In the genomic region with DNA sequence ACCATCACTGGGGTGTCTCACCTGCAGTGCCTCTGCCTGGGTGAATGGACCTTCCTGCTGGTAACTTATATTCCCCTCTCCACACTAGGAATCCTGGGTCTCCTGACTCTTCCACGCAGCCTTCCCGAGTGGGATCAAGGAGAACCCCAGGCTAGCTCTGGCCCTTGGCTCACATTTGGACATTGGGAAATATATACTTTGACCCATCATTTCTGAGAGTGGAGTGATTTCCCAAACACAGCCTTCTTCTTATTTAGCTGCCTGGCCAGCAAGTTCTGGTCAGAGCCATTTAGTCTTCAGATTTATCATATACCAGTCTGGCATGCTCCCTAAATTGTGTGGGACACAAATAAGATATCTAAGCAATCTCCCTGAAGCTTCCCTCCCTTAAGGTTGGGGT, we compare ENCODE assay signal across 16 cellular contexts.
A peak's percentile ranks its signal among the peaks of the same experiment; 100 is the strongest.
DNase-seq lines count a peak whose midpoint lies in the region; TF ChIP-seq lines count a peak whose summit lies in the region.
"Had no signal": no experiment of that assay in that cellular context is flagged by ENCODE, and none has a peak within 500 bp of the region (broad histone marks: within the 10 kb centered on the region; RNA-seq: fewer than 3 reads in every experiment).

No MANE protein-coding gene starts in this region.

- no peak overlapping the region for H3K4me3 Mint-ChIP-seq in activated T-cell treated with anti-CD3 and anti-CD28 coated beads, Interleukin-2, amount 50 U/mL, for 24 hours
- H3K4me3 Mint-ChIP-seq: GM23338 had no signal

- TF ChIP-seq CTCF in Loucy (conservative IDR thresholded peaks at IDR 0.05; ENCODE audit: low read length) (no peak), osteoblast (IDR thresholded peaks at IDR 0.05; ENCODE audit: extremely low read depth, low read depth, low read length) (no peak)

- no peak for DNase-seq in activated T-cell treated with anti-CD3 and anti-CD28 coated beads, Interleukin-2, amount 50 U/mL, for 24 hours
- no peak for DNase-seq in activated T-cell treated with anti-CD3 and anti-CD28 coated beads, Interleukin-2, amount 50 U/mL, for 1 hour
- DNase-seq in pons (ENCODE audit: low spot score) = peak; percentile 59
- no peak for DNase-seq in nucleus accumbens (lab: John Stamatoyannopoulos, UW)
- no peak for DNase-seq in osteoblast (ENCODE audit: insufficient read length, low spot score, missing footprints)
- DNase-seq in OCI-M1 (lab: John Stamatoyannopoulos, UW) = no peak
- DNase-seq: activated CD4-positive, CD25-positive, alpha-beta regulatory T cell; Kasumi-1; NCI-H1436 treated with DMSO at 0.1 percent for 48 hours; psoas muscle; stimulated activated naive CD4-positive, alpha-beta T cell treated with Interleukin-2 at 50 U/mL for 16 hours; T-helper 2 cell had no signal

- H3K9me3 Mint-ChIP-seq in activated T-cell treated with anti-CD3 and anti-CD28 coated beads, Interleukin-2, amount 50 U/mL, for 24 hours = peaks cover 5% of the 10 kb centered on the region

- H3K9me2 ChIP-seq in Loucy (replicated peaks; ENCODE audit: low read depth, low read length) = no peaks in the 10 kb centered on the region

- peaks cover 62% of the 10 kb centered on the region for H3K4me1 Mint-ChIP-seq in activated T-cell treated with anti-CD3 and anti-CD28 coated beads, Interleukin-2, amount 50 U/mL, for 24 hours (ENCODE audit: low read depth)
- H3K4me1 Mint-ChIP-seq: GM23338 had no signal

- H3K27ac Mint-ChIP-seq in activated T-cell treated with anti-CD3 and anti-CD28 coated beads, Interleukin-2, amount 50 U/mL, for 24 hours = peak overlapping the region; percentile 81
- H3K27ac Mint-ChIP-seq: GM23338 had no signal

- H4K20me1 ChIP-seq in Loucy (ENCODE audit: insufficient read depth, low read length, poor library complexity, severe bottlenecking) (no peaks in the 10 kb centered on the region), osteoblast (ENCODE audit: insufficient read depth, low read length) (no peaks in the 10 kb centered on the region)

- H3K9me3 ChIP-seq in Loucy (ENCODE audit: insufficient read depth, low read depth, low read length) (peaks cover 4% of the 10 kb centered on the region; the same call in 1 of the 2 replicates), osteoblast (ENCODE audit: low read depth, low read length) (no peaks in the 10 kb centered on the region)
- H3K9me3 ChIP-seq: psoas muscle, vagina had no signal

- H3F3A ChIP-seq in Loucy (ENCODE audit: low read depth) = no peaks in the 10 kb centered on the region; the same call in 1 of the 2 replicates

- H3K9ac ChIP-seq in Loucy (ENCODE audit: low read depth, low read length, poor library complexity, severe bottlenecking) = peak overlapping the region; percentile 10

- H3K27me3 ChIP-seq in Loucy (ENCODE audit: insufficient read depth, low read length, poor library complexity, severe bottlenecking) = no peaks in the 10 kb centered on the region
- H3K27me3 ChIP-seq in osteoblast (ENCODE audit: insufficient read depth, low read length) = no peaks in the 10 kb centered on the region
- H3K27me3 ChIP-seq: vagina had no signal

- H3K4me3 ChIP-seq in Loucy (ENCODE audit: low read length, poor library complexity, severe bottlenecking) (no peak overlapping the region), osteoblast (ENCODE audit: insufficient read depth, low read length) (no peak overlapping the region)
- H3K4me3 ChIP-seq: GM23338, psoas muscle, vagina had no signal

- H3K36me3 Mint-ChIP-seq in activated T-cell treated with anti-CD3 and anti-CD28 coated beads, Interleukin-2, amount 50 U/mL, for 24 hours (ENCODE audit: low read depth) = peaks cover 93% of the 10 kb centered on the region

- H3K27ac ChIP-seq in cingulate gyrus (ENCODE audit: low read depth, low read length) = peak overlapping the region; percentile 76
- H3K27ac ChIP-seq in osteoblast (ENCODE audit: low read depth, low read length) = no peak overlapping the region
- H3K27ac ChIP-seq: psoas muscle, vagina had no signal

- peaks cover 46% of the 10 kb centered on the region for H3K4me1 ChIP-seq in Loucy (ENCODE audit: insufficient read depth, low read length, poor library complexity, severe bottlenecking)
- H3K4me1 ChIP-seq in osteoblast (ENCODE audit: insufficient read depth, low read length) = no peaks in the 10 kb centered on the region
- H3K4me1 ChIP-seq: psoas muscle had no signal

- H3K4me2 ChIP-seq in Loucy (ENCODE audit: low read depth, low read length, poor library complexity, severe bottlenecking) (peak overlapping the region; percentile 13), osteoblast (ENCODE audit: insufficient read depth, low read length) (no peak overlapping the region)
- H3K4me2 ChIP-seq: GM23338 had no signal

- H3K27me3 Mint-ChIP-seq in activated T-cell treated with anti-CD3 and anti-CD28 coated beads, Interleukin-2, amount 50 U/mL, for 24 hours = no peaks in the 10 kb centered on the region

- peaks cover 29% of the 10 kb centered on the region for H3K36me3 ChIP-seq in Loucy (ENCODE audit: insufficient read depth, low read length)
- no peaks in the 10 kb centered on the region for H3K36me3 ChIP-seq in osteoblast (ENCODE audit: insufficient read depth, low read length)

- no peaks in the 10 kb centered on the region for H3K79me2 ChIP-seq in Loucy (ENCODE audit: insufficient read depth, low read length)
- no peaks in the 10 kb centered on the region for H3K79me2 ChIP-seq in osteoblast (ENCODE audit: insufficient read depth, low read length)

- H2AFZ ChIP-seq in Loucy (ENCODE audit: low read length) = no peak overlapping the region
- H2AFZ ChIP-seq in osteoblast (ENCODE audit: low read length) = no peak overlapping the region
- H2AFZ ChIP-seq: GM23338 had no signal
